Comparison of ENCODE assay signal across 1 cellular context in genomic region chr19:49870309-49870901, GRCh38.
TF ChIP-seq lines count a peak whose summit lies in the region.

No MANE protein-coding gene starts in this region.

TF ChIP-seq in GM12878, 131 proteins besides CTCF, POLR2A, EP300 and RAD21:
- no peak for TF ChIP-seq IRF4 (IDR thresholded peaks at IDR 0.05; ENCODE audit: low read depth, low read length)
- 0 out of 2 replicates have a peak, but pooled peaks have one; percentile 12 for TF ChIP-seq HDGF (IDR thresholded peaks at IDR 0.05)
